11 cellular contexts compared by ENCODE assay signal in genomic region chr11:33731723-33732164, GRCh38. TPM values are rescaled to one million over a fixed set of nuclear protein-coding genes. Genes with fewer than 3 reads are reported as not detected.
A peak's percentile ranks its signal among the peaks of the same experiment; 100 is the strongest.
DNase-seq lines count a peak whose midpoint lies in the region; ATAC-seq and TF ChIP-seq lines count a peak whose summit lies in the region.
"Not testable (repeated sequence)": the region's sequence is repeated elsewhere in the genome, so short reads cannot be mapped to it uniquely, and the experiment has no call there.
"Had no signal": no experiment of that assay in that cellular context is flagged by ENCODE, and none has a peak within 500 bp of the region (broad histone marks: within the 10 kb centered on the region; RNA-seq: fewer than 3 reads in every experiment).

No MANE protein-coding gene starts in this region.

- CTCF ChIA-PET in activated CD4-positive, alpha-beta T cell treated with anti-CD3 and anti-CD28 coated beads for 36 hours (lab: Charles Lee), result interaction anchor here (0.7 kb wide), 1 partner anchor 27 kb away, joined by 3 read pairs; no protein-coding TSS in a partner anchor

- H3K27me3 ChIP-seq in lung (ENCODE audit: control insufficient read depth, insufficient read depth); upper lobe of left lung: not testable (repeated sequence)

- not testable (repeated sequence) for TF ChIP-seq EP300 in upper lobe of left lung (IDR thresholded peaks at IDR 0.05)

- H3K36me3 Mint-ChIP-seq in activated CD4-positive, alpha-beta T cell treated with anti-CD3 and anti-CD28 coated beads for 36 hours (ENCODE audit: low read depth), result peaks cover 32% of the 10 kb centered on the region
- H3K36me3 Mint-ChIP-seq in activated naive CD4-positive, alpha-beta T cell treated with anti-CD3 and anti-CD28 coated beads, Interleukin-2, amount 50 U/mL, for 24 hours, result peaks cover 14% of the 10 kb centered on the region

- peak overlapping the region; percentile 43 for H3K4me3 Mint-ChIP-seq in activated CD4-positive, alpha-beta T cell treated with anti-CD3 and anti-CD28 coated beads for 36 hours
- H3K4me3 Mint-ChIP-seq in activated naive CD4-positive, alpha-beta T cell treated with anti-CD3 and anti-CD28 coated beads, Interleukin-2, amount 50 U/mL, for 24 hours, result peak overlapping the region; percentile 42

- not testable (repeated sequence) for TF ChIP-seq POLR2A in upper lobe of left lung (IDR thresholded peaks at IDR 0.05)

- H3K4me3 ChIP-seq in lung (peak overlapping the region; percentile 39), upper lobe of left lung (peak overlapping the region in 1 of 4 donors; percentile 90)

- H3K27ac Mint-ChIP-seq in activated CD4-positive, alpha-beta T cell treated with anti-CD3 and anti-CD28 coated beads for 36 hours, result peak overlapping the region; percentile 81
- not testable (repeated sequence) for H3K27ac Mint-ChIP-seq in activated naive CD4-positive, alpha-beta T cell treated with anti-CD3 and anti-CD28 coated beads, Interleukin-2, amount 50 U/mL, for 24 hours

- not testable (repeated sequence) for H3K9me3 ChIP-seq in lung (ENCODE audit: control insufficient read depth in 2 of 2, insufficient read depth in 1 of 2, low read length in 1 of 2); upper lobe of left lung

- H3K27ac ChIP-seq in epithelial cell of prostate (peak overlapping the region; percentile 93), lung (ENCODE audit: low read depth in 1 of 2, low read length in 1 of 2) (peak overlapping the region in 1 of 2 donors; percentile 37), upper lobe of left lung (peak overlapping the region; percentile 37 to 98 (median 96))

- WGBS in lung, 2 donors, result 37 to 39% methylated on average over 5 of the region's 5 CpGs
- 44 to 59% methylated on average over 5 of the region's 5 CpGs for WGBS in upper lobe of left lung, 2 donors

- not testable (repeated sequence) for H3K36me3 ChIP-seq in lung (ENCODE audit: control insufficient read depth in 2 of 2, insufficient read depth in 2 of 2, low read length in 2 of 2)
- peaks cover 0 to 21% (median 0%) of the 10 kb centered on the region in 4 donors for H3K36me3 ChIP-seq in upper lobe of left lung

- ATAC-seq in activated CD4-positive, alpha-beta T cell treated with anti-CD3 and anti-CD28 coated beads for 36 hours, result peak; percentile 76
- ATAC-seq in lung (ENCODE audit: insufficient read depth, low FRiP score); upper lobe of left lung (ENCODE audit: low FRiP score in 2 of 2): not testable (repeated sequence)

- H3K27me3 Mint-ChIP-seq in activated CD4-positive, alpha-beta T cell treated with anti-CD3 and anti-CD28 coated beads for 36 hours; activated naive CD4-positive, alpha-beta T cell treated with anti-CD3 and anti-CD28 coated beads, Interleukin-2, amount 50 U/mL, for 24 hours: not testable (repeated sequence)

- not testable (repeated sequence) for H3K9me3 Mint-ChIP-seq in activated CD4-positive, alpha-beta T cell treated with anti-CD3 and anti-CD28 coated beads for 36 hours (ENCODE audit: low read depth); activated naive CD4-positive, alpha-beta T cell treated with anti-CD3 and anti-CD28 coated beads, Interleukin-2, amount 50 U/mL, for 24 hours

- H3K4me1 ChIP-seq in lung (ENCODE audit: control insufficient read depth in 2 of 2, insufficient read depth in 2 of 2, low read length in 2 of 2) (peaks cover 8 to 20% of the 10 kb centered on the region in 2 donors), upper lobe of left lung (peaks cover 32 to 75% (median 47%) of the 10 kb centered on the region in 4 donors)

- POLR2A ChIA-PET in activated CD4-positive, alpha-beta T cell treated with anti-CD3 and anti-CD28 coated beads for 36 hours (lab: Charles Lee), result interaction anchor here (0.6 kb wide), 1 partner anchor 81 kb away, joined by 4 read pairs; no protein-coding TSS in a partner anchor

- DNase-seq in EH (ENCODE audit: low read depth) (peak; percentile 57), MV-4-11 (lab: John Stamatoyannopoulos, UW) (peak; percentile 61)
- peak; percentile 75 for DNase-seq in activated CD4-positive, alpha-beta T cell treated with anti-CD3 and anti-CD28 coated beads for 36 hours
- not testable (repeated sequence) for DNase-seq in epithelial cell of prostate (ENCODE audit: low read depth, low spot score); lung (ENCODE audit: low spot score); upper lobe of left lung
- DNase-seq in stimulated activated CD4-positive, alpha-beta T cell treated with anti-CD3 and anti-CD28 coated beads, Interleukin-1b, Interleukin-23, amount 100 ng/mL, for 48 hours, result peak; percentile 60

- H3K4me1 Mint-ChIP-seq in activated CD4-positive, alpha-beta T cell treated with anti-CD3 and anti-CD28 coated beads for 36 hours, result peaks cover 46% of the 10 kb centered on the region
- peaks cover 59% of the 10 kb centered on the region for H3K4me1 Mint-ChIP-seq in activated naive CD4-positive, alpha-beta T cell treated with anti-CD3 and anti-CD28 coated beads, Interleukin-2, amount 50 U/mL, for 24 hours

- TF ChIP-seq CTCF in lung (IDR thresholded peaks at IDR 0.05; ENCODE audit: control extremely low read depth, extremely low read depth); upper lobe of left lung (IDR thresholded peaks at IDR 0.05): not testable (repeated sequence)

- intact Hi-C loops in activated CD4-positive, alpha-beta T cell treated with anti-CD3 and anti-CD28 coated beads for 36 hours (cut with DNase I, micrococcal nuclease), result loop anchor here (1.0 to 10.0 kb wide), 9 partner anchors 8 to 1933 kb away; partner anchors contain the start of genes HIPK3 (in 2 of the 2), C11orf91 (in 1 of the 2), CAPRIN1 (in 1 of the 2) and CSTF3 (in 1 of the 2)

RNA-seq across cellular contexts. Expression of gene CD59, which starts 4.5 kb away (rescaled TPM):
- 10 to 100 TPM; 58.2 to 60.0 TPM for total RNA-seq in activated CD4-positive, alpha-beta T cell treated with anti-CD3 and anti-CD28 coated beads for 36 hours
- total RNA-seq in lung, result 100 to 1,000 TPM; 457 to 833 TPM
- 100 to 1,000 TPM; 215 to 620 TPM for polyA plus RNA-seq in lung
- total RNA-seq in upper lobe of left lung, result 100 to 1,000 TPM in 5 of 6 donors, 10 to 100 TPM in 1; 57.6 to 914 (median 315) TPM

RNA-seq across cellular contexts. Expression of gene C11orf91, which starts 31.1 kb away (rescaled TPM):
- not detected for total RNA-seq in activated CD4-positive, alpha-beta T cell treated with anti-CD3 and anti-CD28 coated beads for 36 hours
- total RNA-seq in lung (1 to 10 TPM in 1 of 2 donors, not detected in 1; 3.6 TPM), upper lobe of left lung (1 to 10 TPM in 1 of 6 donors, under 1 TPM in 1, not detected in 4; 0.77 to 1.3 TPM)
- polyA plus RNA-seq in lung, result under 1 TPM in 1 of 2 donors, not detected in 1; 0.58 TPM
- total RNA-seq: esophagus muscularis mucosa, H9, left colon had no signal

RNA-seq across cellular contexts. Expression of gene FBXO3, which starts 42.6 kb away (rescaled TPM):
- 10 to 100 TPM; 11.4 to 12.2 TPM for total RNA-seq in activated CD4-positive, alpha-beta T cell treated with anti-CD3 and anti-CD28 coated beads for 36 hours
- total RNA-seq in lung, result 10 to 100 TPM; 23.0 to 46.4 TPM
- polyA plus RNA-seq in lung, result 10 to 100 TPM; 13.6 to 23.8 TPM
- 10 to 100 TPM in 5 of 6 donors, 1 to 10 TPM in 1; 9.9 to 50.8 (median 26.9) TPM for total RNA-seq in upper lobe of left lung
